8 cellular contexts compared by ENCODE assay signal in genomic region chr11:35487532-35488078, GRCh38. TPM values are rescaled to one million over a fixed set of nuclear protein-coding genes. Genes with fewer than 3 reads are reported as not detected.
A peak's percentile ranks its signal among the peaks of the same experiment; 100 is the strongest.
DNase-seq lines count a peak whose midpoint lies in the region; ATAC-seq and TF ChIP-seq lines count a peak whose summit lies in the region.

No MANE protein-coding gene starts in this region.

- H3K36me3 ChIP-seq in OCI-LY1 (ENCODE audit: insufficient read depth, low read length) (no peaks in the 10 kb centered on the region), sigmoid colon (no peaks in the 10 kb centered on the region)

- H3F3A ChIP-seq in OCI-LY1 (ENCODE audit: insufficient read depth, low read length) = no peaks in the 10 kb centered on the region

- H3K4me3 ChIP-seq in OCI-LY1 (ENCODE audit: low read depth, low read length, poor library complexity, severe bottlenecking) = no peak overlapping the region
- H3K4me3 ChIP-seq in fibroblast of mammary gland (ENCODE audit: control insufficient read depth, low read depth, low read length) = no peak overlapping the region
- no peak overlapping the region for H3K4me3 ChIP-seq in sigmoid colon

- TF ChIP-seq CTCF in OCI-LY1 (IDR thresholded peaks at IDR 0.05; ENCODE audit: low read length) (peak; percentile 35; the same call in 1 of the 2 replicates), fibroblast of mammary gland (conservative IDR thresholded peaks at IDR 0.05; ENCODE audit: control insufficient read depth, insufficient read depth, low read depth, low read length) (peak; percentile 69), sigmoid colon (IDR thresholded peaks at IDR 0.05) (no peak)

- no peaks in the 10 kb centered on the region for H3K4me1 ChIP-seq in OCI-LY1 (ENCODE audit: insufficient read depth, low read length, severe bottlenecking)
- H3K4me1 ChIP-seq in sigmoid colon = peaks cover 0 to 26% (median 12%) of the 10 kb centered on the region in 4 donors

- no peaks in the 10 kb centered on the region for H3K79me2 ChIP-seq in OCI-LY1 (ENCODE audit: insufficient read depth, low read length)

- TF ChIP-seq POLR2A in sigmoid colon (IDR thresholded peaks at IDR 0.05) = no peak

- no peak overlapping the region for H2AFZ ChIP-seq in OCI-LY1 (ENCODE audit: low read length)

- no peak for TF ChIP-seq EP300 in sigmoid colon (IDR thresholded peaks at IDR 0.05)

- no peak for ATAC-seq in GM19467 (IDR thresholded peaks at IDR 0.05; ENCODE audit: unreplicated experiment)
- no peak for ATAC-seq in activated naive CD4-positive, alpha-beta T cell treated with anti-CD3 and anti-CD28 coated beads, Interleukin-2, amount 50 U/mL, for 72 hours

- no peaks in the 10 kb centered on the region for H3K9me3 ChIP-seq in OCI-LY1 (ENCODE audit: low read length)
- H3K9me3 ChIP-seq in sigmoid colon = no peaks in the 10 kb centered on the region

- intact Hi-C loops in sigmoid colon (cut with DNase I) = no loop called here

- no peak overlapping the region for H3K9ac ChIP-seq in OCI-LY1 (ENCODE audit: low read length)

- WGBS in sigmoid colon, 2 donors = 25 to 30% methylated on average over 6 of the region's 6 CpGs

- peak; percentile 50 to 71 for DNase-seq in NCI-H446 (lab: John Stamatoyannopoulos, UW)
- no peak for DNase-seq in NCI-H446 treated with DMSO at 0.1 percent for 48 hours (lab: John Stamatoyannopoulos, UW)
- DNase-seq in fibroblast of mammary gland (ENCODE audit: low read depth) = peak; percentile 80
- peak; percentile 32 for DNase-seq in renal cortical epithelial cell (ENCODE audit: low read depth)
- DNase-seq in sigmoid colon = no peak
- DNase-seq in activated naive CD4-positive, alpha-beta T cell treated with anti-CD3 and anti-CD28 coated beads, Interleukin-2, amount 50 U/mL, for 72 hours (ENCODE audit: low spot score in 2 of 2) = no peak

- peaks cover 0 to 6% of the 10 kb centered on the region in 2 donors for H3K36me3 Mint-ChIP-seq in activated naive CD4-positive, alpha-beta T cell treated with anti-CD3 and anti-CD28 coated beads, Interleukin-2, amount 50 U/mL, for 72 hours

- H3K27me3 ChIP-seq in OCI-LY1 (ENCODE audit: insufficient read depth, low read length) (no peaks in the 10 kb centered on the region), sigmoid colon (no peaks in the 10 kb centered on the region)

- H3K9me2 ChIP-seq in OCI-LY1 (ENCODE audit: low read depth, low read length) = no peaks in the 10 kb centered on the region

- H3K27ac ChIP-seq in OCI-LY1 (ENCODE audit: low read depth, low read length, poor library complexity, severe bottlenecking) (no peak overlapping the region), sigmoid colon (no peak overlapping the region)

- no peak overlapping the region for H3K27ac Mint-ChIP-seq in activated naive CD4-positive, alpha-beta T cell treated with anti-CD3 and anti-CD28 coated beads, Interleukin-2, amount 50 U/mL, for 72 hours

- H4K20me1 ChIP-seq in OCI-LY1 (ENCODE audit: insufficient read depth, low read length) = no peaks in the 10 kb centered on the region

- no peak overlapping the region for H3K4me2 ChIP-seq in OCI-LY1 (ENCODE audit: low read length)

- H3K9me3 Mint-ChIP-seq in activated naive CD4-positive, alpha-beta T cell treated with anti-CD3 and anti-CD28 coated beads, Interleukin-2, amount 50 U/mL, for 72 hours = peaks cover 6 to 7% of the 10 kb centered on the region in 2 donors

RNA-seq across cellular contexts. Expression of gene PAMR1, which starts 37.8 kb away (rescaled TPM):
- total RNA-seq in renal cortical epithelial cell (0.52 and 1.8 TPM in 2 replicates), sigmoid colon (10 to 100 TPM in 3 of 4 donors, 1 to 10 TPM in 1; 7.8 to 26.5 (median 17.2) TPM)
- polyA plus RNA-seq in sigmoid colon = 1 to 10 TPM in 2 of 3 donors, under 1 TPM in 1; 0.92 to 6.6 (median 1.8) TPM
- not detected for total RNA-seq in activated naive CD4-positive, alpha-beta T cell treated with anti-CD3 and anti-CD28 coated beads, Interleukin-2, amount 50 U/mL, for 72 hours

Comparison
In these comparisons a context has a peak if more than half of its experiments do, and no peak if none do; other contexts are left out.
1. DNase-seq: peak in NCI-H446 (2 of 2), fibroblast of mammary gland (single experiment) and renal cortical epithelial cell (single experiment); none in NCI-H446 treated with DMSO at 0.1 percent for 48 hours (single experiment), sigmoid colon (single experiment) and activated naive CD4-positive, alpha-beta T cell treated with anti-CD3 and anti-CD28 coated beads, Interleukin-2, amount 50 U/mL, for 72 hours (0 of 2).
2. CTCF ChIP-seq: peak in OCI-LY1 (single experiment) and fibroblast of mammary gland (single experiment); none in sigmoid colon (0 of 4).